In the genomic region with DNA sequence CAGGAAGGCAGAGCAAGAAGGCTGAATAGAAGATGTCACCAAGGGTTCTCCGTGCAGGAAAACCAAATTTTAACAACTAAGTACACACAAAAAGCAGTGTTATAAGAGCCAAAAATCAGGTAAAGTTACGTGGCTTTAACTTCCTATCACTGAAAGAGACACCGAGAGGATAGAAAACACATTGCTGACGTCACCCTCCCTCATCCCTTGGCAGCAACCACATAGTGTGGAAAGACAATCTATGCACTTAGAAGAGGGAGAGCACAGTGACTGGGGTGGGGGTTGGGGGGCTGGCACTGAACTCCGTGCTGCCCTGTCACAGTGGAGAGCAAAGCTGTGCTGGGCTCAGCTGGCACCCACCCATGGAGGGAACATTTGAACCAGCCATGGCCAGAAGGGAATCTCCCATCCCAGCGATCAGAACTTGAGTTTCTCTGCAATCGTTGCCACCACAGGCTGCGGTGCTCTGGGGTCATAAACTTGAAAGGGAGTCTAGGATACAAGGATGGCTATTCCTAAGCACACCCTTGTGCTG, we compare ENCODE assay signal across 13 cellular contexts.
A peak's percentile ranks its signal among the peaks of the same experiment; 100 is the strongest.
DNase-seq lines count a peak whose midpoint lies in the region; TF ChIP-seq lines count a peak whose summit lies in the region.
"Had no signal": no experiment of that assay in that cellular context is flagged by ENCODE, and none has a peak within 500 bp of the region (broad histone marks: within the 10 kb centered on the region; RNA-seq: fewer than 3 reads in every experiment).

No MANE protein-coding gene starts in this region.

- peaks cover 25 to 35% (median 29%) of the 10 kb centered on the region in 10 experiments for H3K4me1 ChIP-seq in BLaER1 treated with 17β-estradiol and CSF1 and Interleukin-3, amounts not matched to agents 10 nM and 100 nM

- peaks cover 17% of the 10 kb centered on the region for H3K4me1 Mint-ChIP-seq in brain

- peak overlapping the region; percentile 7 to 89 (median 29); a peak in 15 of 22 replicates for H3K4me2 ChIP-seq in BLaER1 treated with 17β-estradiol and CSF1 and Interleukin-3, amounts not matched to agents 10 nM and 100 nM

- H4K20me1 ChIP-seq in BLaER1 treated with 17β-estradiol and CSF1 and Interleukin-3, amounts not matched to agents 10 nM and 100 nM: no peaks in the 10 kb centered on the region; a peak in 2 of 22 replicates

- no peak overlapping the region for H3K4me3 ChIP-seq in BLaER1 treated with 17β-estradiol and CSF1 and Interleukin-3, amounts not matched to agents 10 nM and 100 nM
- no peak overlapping the region for H3K4me3 ChIP-seq in NB4 (ENCODE audit: low read depth, low read length)

- H3K27ac ChIP-seq in BLaER1 treated with 17β-estradiol and CSF1 and Interleukin-3, amounts not matched to agents 10 nM and 100 nM: peak overlapping the region in 1 of 11 experiments; percentile 26; a peak in 1 of 22 replicates

- TF ChIP-seq CTCF in NB4 (IDR thresholded peaks at IDR 0.05; ENCODE audit: low read depth, low read length): no peak
- TF ChIP-seq CTCF in brain (conservative IDR thresholded peaks at IDR 0.05): no peak

- peaks cover 32 to 60% (median 50%) of the 10 kb centered on the region in 5 experiments for H3K9me3 Mint-ChIP-seq in brain

- H3K4me3 Mint-ChIP-seq in brain: peak overlapping the region in 1 of 5 experiments; percentile 13

- no peak overlapping the region for H3K9ac ChIP-seq in BLaER1 treated with 17β-estradiol and CSF1 and Interleukin-3, amounts not matched to agents 10 nM and 100 nM

- DNase-seq in Ammon's horn (ENCODE audit: low spot score) (peak; percentile 8), NB4 (ENCODE audit: low read depth) (peak; percentile 14), ecto neural progenitor cell (ENCODE audit: low spot score) (no peak), kidney tubule cell (ENCODE audit: low spot score) (no peak), epidermal melanocyte (ENCODE audit: insufficient read length, low spot score) (no peak)
- DNase-seq: DND-41, NCI-H1048, NCI-H1436, NCI-H2081, NCI-H2171 treated with DMSO at 0.1 percent for 48 hours, NCI-H69 had no signal

- H3K27ac Mint-ChIP-seq in brain: peak overlapping the region in 3 of 5 experiments; percentile 76 to 87 (median 78)

- H3K36me3 Mint-ChIP-seq in brain: peaks cover 62% of the 10 kb centered on the region

- TF ChIP-seq POLR2A in NB4 (IDR thresholded peaks at IDR 0.05; ENCODE audit: extremely low read depth, insufficient read length): no peak

- H3K27me3 Mint-ChIP-seq in brain: peaks cover 3% of the 10 kb centered on the region

- H3K36me3 ChIP-seq in BLaER1 treated with 17β-estradiol and CSF1 and Interleukin-3, amounts not matched to agents 10 nM and 100 nM: peaks cover 0 to 18% (median 4%) of the 10 kb centered on the region in 11 experiments; a peak in 10 of 22 replicates

- peaks cover 30 to 53% (median 44%) of the 10 kb centered on the region in 11 experiments for H3K9me3 ChIP-seq in BLaER1 treated with 17β-estradiol and CSF1 and Interleukin-3, amounts not matched to agents 10 nM and 100 nM (replicated peaks in 1 of 11)

- no peaks in the 10 kb centered on the region for H3K27me3 ChIP-seq in BLaER1 treated with 17β-estradiol and CSF1 and Interleukin-3, amounts not matched to agents 10 nM and 100 nM

Comparison
In these comparisons a context has a peak if more than half of its experiments do, and no peak if none do; other contexts are left out.
1. DNase-seq: peak in Ammon's horn (single experiment) and NB4 (single experiment); none in ecto neural progenitor cell (single experiment), kidney tubule cell (single experiment) and epidermal melanocyte (single experiment).